In genomic region chr2:158181171-158181570, GRCh38 we compare ENCODE assay signal across 16 cellular contexts.
"Had no signal": no experiment of that assay in that cellular context is flagged by ENCODE, and none has a peak within 500 bp of the region (broad histone marks: within the 10 kb centered on the region; RNA-seq: fewer than 3 reads in every experiment).

No MANE protein-coding gene starts in this region.

- ATAC-seq: gastroesophageal sphincter; heart right ventricle; stimulated activated naive CD8-positive, alpha-beta T cell treated with anti-CD3 and anti-CD28 coated beads, Interleukin-15, amount 100 ng/mL, for 72 hours; WTC11 had no signal

- H3K4me1 ChIP-seq: sigmoid colon had no signal

- FAIRE-seq: endothelial cell of umbilical vein had no signal

- DNase-seq: activated CD4-positive, alpha-beta T cell treated with anti-CD3 and anti-CD28 coated beads, Interleukin-2, amount 10 ng/mL, durations not matched to agents 24 days and 14 days; activated gamma-delta T cell treated with Interleukin-2 at 50 U/mL for 16 hours; activated naive CD8-positive, alpha-beta T cell treated with anti-CD3 and anti-CD28 coated beads for 36 hours; amygdala; cortex of kidney; effector CD4-positive, alpha-beta T cell; heart right ventricle; naive B cell; ovary; sigmoid colon; spleen; stimulated activated naive CD8-positive, alpha-beta T cell treated with anti-CD3 and anti-CD28 coated beads, Interleukin-15, amount 100 ng/mL, for 72 hours; T-helper 2 cell had no signal

- H3K4me3 ChIP-seq: gastroesophageal sphincter, heart right ventricle, ovary, sigmoid colon, spleen had no signal

- H3K27me3 ChIP-seq: gastroesophageal sphincter, ovary, sigmoid colon had no signal

- H3K9me3 ChIP-seq: gastroesophageal sphincter, heart right ventricle, ovary, sigmoid colon, spleen had no signal

- H3K36me3 ChIP-seq: gastroesophageal sphincter, heart right ventricle, ovary, sigmoid colon, spleen had no signal

- H3K27ac ChIP-seq: gastroesophageal sphincter, heart right ventricle, ovary, sigmoid colon, spleen had no signal
